Comparison of ENCODE assay signal across 16 cellular contexts in genomic region chr20:17956099-17956685, GRCh38. TPM values are rescaled to one million over a fixed set of nuclear protein-coding genes. Genes with fewer than 3 reads are reported as not detected.
A peak's percentile ranks its signal among the peaks of the same experiment; 100 is the strongest.
DNase-seq lines count a peak whose midpoint lies in the region; ATAC-seq and TF ChIP-seq lines count a peak whose summit lies in the region.
"Had no signal": no experiment of that assay in that cellular context is flagged by ENCODE, and none has a peak within 500 bp of the region (broad histone marks: within the 10 kb centered on the region; RNA-seq: fewer than 3 reads in every experiment).

No MANE protein-coding gene starts in this region.

- H3K4me1 Mint-ChIP-seq in activated T-cell treated with anti-CD3 and anti-CD28 coated beads, Interleukin-2, amount 50 U/mL, for 72 hours (ENCODE audit: low read depth) = peaks cover 55% of the 10 kb centered on the region
- peaks cover 59% of the 10 kb centered on the region for H3K4me1 Mint-ChIP-seq in stimulated activated naive CD8-positive, alpha-beta T cell treated with anti-CD3 and anti-CD28 coated beads, Interleukin-15, amount 100 ng/mL, for 72 hours

- DNase-seq in activated T-cell treated with anti-CD3 and anti-CD28 coated beads, Interleukin-2, amount 50 U/mL, for 72 hours = no peak
- no peak for DNase-seq in activated T-cell treated with anti-CD3 and anti-CD28 coated beads, Interleukin-2, amount 50 U/mL, for 48 hours
- DNase-seq in hepatocyte (ENCODE audit: low spot score) (no peak), NCI-H1417 (lab: John Stamatoyannopoulos, UW) (no peak)
- DNase-seq in stimulated activated naive CD8-positive, alpha-beta T cell treated with anti-CD3 and anti-CD28 coated beads, Interleukin-15, amount 100 ng/mL, for 72 hours = no peak
- DNase-seq: activated CD4-positive, alpha-beta T cell treated with anti-CD3 and anti-CD28 coated beads, Interleukin-2, amount 50 U/mL, for 4 hours; mammary epithelial cell; NCI-H1436 treated with DMSO at 0.1 percent for 48 hours; NCI-H446 treated with DMSO at 0.1 percent for 48 hours; ovary; PC-9; T-cell had no signal

- H3K36me3 ChIP-seq in SU-DHL-6 (ENCODE audit: low read length) (peaks cover 58% of the 10 kb centered on the region), hepatocyte (replicated peaks; ENCODE audit: insufficient read depth, low read depth) (peaks cover 3% of the 10 kb centered on the region)
- H3K36me3 ChIP-seq: ovary had no signal

- peaks cover 6 to 43% of the 10 kb centered on the region in 2 donors for H3K36me3 Mint-ChIP-seq in activated T-cell treated with anti-CD3 and anti-CD28 coated beads, Interleukin-2, amount 50 U/mL, for 72 hours (ENCODE audit: insufficient read depth in 2 of 2)

- no peak overlapping the region for H3K9ac ChIP-seq in SU-DHL-6 (ENCODE audit: low read length)

- peak overlapping the region; percentile 89 for H3K27ac Mint-ChIP-seq in activated T-cell treated with anti-CD3 and anti-CD28 coated beads, Interleukin-2, amount 50 U/mL, for 72 hours
- H3K27ac Mint-ChIP-seq in stimulated activated naive CD8-positive, alpha-beta T cell treated with anti-CD3 and anti-CD28 coated beads, Interleukin-15, amount 100 ng/mL, for 72 hours = peak overlapping the region; percentile 48 to 57
- H3K27ac Mint-ChIP-seq: T-cell had no signal

- H4K20me1 ChIP-seq in SU-DHL-6 (ENCODE audit: low read depth, low read length) (peaks cover 76% of the 10 kb centered on the region), hepatocyte (ENCODE audit: insufficient read depth, poor library complexity, severe bottlenecking) (peaks cover 70% of the 10 kb centered on the region)

- H3K4me2 ChIP-seq in SU-DHL-6 (ENCODE audit: low read depth, low read length, poor library complexity, severe bottlenecking) (peak overlapping the region; percentile 25), hepatocyte (no peak overlapping the region)
- H3K4me2 ChIP-seq: PC-9 had no signal

- H3K27ac ChIP-seq in SU-DHL-6 (ENCODE audit: low read depth, low read length) (peak overlapping the region; percentile 67), hepatocyte (peak overlapping the region; percentile 98)
- H3K27ac ChIP-seq: ovary, PC-9 had no signal

- WGBS in hepatocyte (ENCODE audit: low lambda C conversion rate, missing lambda C conversion rate) = 89% methylated on average over 8 of the region's 8 CpGs

- peaks cover 68% of the 10 kb centered on the region for H3F3A ChIP-seq in SU-DHL-6 (ENCODE audit: insufficient read depth)

- peaks cover 99% of the 10 kb centered on the region for H3K79me2 ChIP-seq in SU-DHL-6 (ENCODE audit: insufficient read depth, low read length)
- peaks cover 98% of the 10 kb centered on the region for H3K79me2 ChIP-seq in hepatocyte

- H3K9me2 ChIP-seq in SU-DHL-6 (replicated peaks; ENCODE audit: insufficient read depth, low read length) (no peaks in the 10 kb centered on the region), hepatocyte (replicated peaks; ENCODE audit: insufficient read depth) (no peaks in the 10 kb centered on the region)

- H3K4me3 ChIP-seq in SU-DHL-6 (ENCODE audit: insufficient read depth, low read length, poor library complexity, severe bottlenecking) (no peak overlapping the region), hepatocyte (no peak overlapping the region)
- H3K4me3 ChIP-seq: ovary, PC-9 had no signal

- H3K4me1 ChIP-seq in hepatocyte (ENCODE audit: insufficient read depth) = peaks cover 64% of the 10 kb centered on the region

- H3K27me3 ChIP-seq in SU-DHL-6 (ENCODE audit: low read length) (no peaks in the 10 kb centered on the region), hepatocyte (no peaks in the 10 kb centered on the region)
- H3K27me3 ChIP-seq: ovary had no signal

- H3K9me3 ChIP-seq in SU-DHL-6 (ENCODE audit: insufficient read depth, low read length) = no peaks in the 10 kb centered on the region
- H3K9me3 ChIP-seq in hepatocyte (ENCODE audit: low read depth) = no peaks in the 10 kb centered on the region
- H3K9me3 ChIP-seq: ovary had no signal

- ATAC-seq in activated T-cell treated with anti-CD3 and anti-CD28 coated beads, Interleukin-2, amount 50 U/mL, for 72 hours (replicated peaks in 1 of 2) = no peak
- no peak for ATAC-seq in stimulated activated naive CD8-positive, alpha-beta T cell treated with anti-CD3 and anti-CD28 coated beads, Interleukin-15, amount 100 ng/mL, for 72 hours
- no peak for ATAC-seq in HG02642 (IDR thresholded peaks at IDR 0.05; ENCODE audit: poor library complexity, unreplicated experiment)
- ATAC-seq in HG03159 (IDR thresholded peaks at IDR 0.05; ENCODE audit: unreplicated experiment) = no peak
- ATAC-seq: T-cell had no signal

- TF ChIP-seq CTCF in SU-DHL-6 (IDR thresholded peaks at IDR 0.05; ENCODE audit: insufficient read depth, low read length, poor library complexity, severe bottlenecking) = no peak
- TF ChIP-seq CTCF in hepatocyte (IDR thresholded peaks at IDR 0.05; ENCODE audit: poor library complexity) = no peak

- H2AFZ ChIP-seq in SU-DHL-6 (ENCODE audit: low read depth, low read length, severe bottlenecking) = no peak overlapping the region
- no peak overlapping the region for H2AFZ ChIP-seq in hepatocyte
- H2AFZ ChIP-seq: PC-9 had no signal

- no peaks in the 10 kb centered on the region for H3K27me3 Mint-ChIP-seq in activated T-cell treated with anti-CD3 and anti-CD28 coated beads, Interleukin-2, amount 50 U/mL, for 72 hours (ENCODE audit: low read depth)
- no peaks in the 10 kb centered on the region for H3K27me3 Mint-ChIP-seq in stimulated activated naive CD8-positive, alpha-beta T cell treated with anti-CD3 and anti-CD28 coated beads, Interleukin-15, amount 100 ng/mL, for 72 hours
- H3K27me3 Mint-ChIP-seq: T-cell, type B pancreatic cell had no signal

- peak overlapping the region in 1 of 2 donors; percentile 32 for H3K4me3 Mint-ChIP-seq in activated T-cell treated with anti-CD3 and anti-CD28 coated beads, Interleukin-2, amount 50 U/mL, for 72 hours
- H3K4me3 Mint-ChIP-seq in stimulated activated naive CD8-positive, alpha-beta T cell treated with anti-CD3 and anti-CD28 coated beads, Interleukin-15, amount 100 ng/mL, for 72 hours = no peak overlapping the region
- H3K4me3 Mint-ChIP-seq: T-cell, type B pancreatic cell had no signal

- no peaks in the 10 kb centered on the region for H3K9me3 Mint-ChIP-seq in activated T-cell treated with anti-CD3 and anti-CD28 coated beads, Interleukin-2, amount 50 U/mL, for 72 hours
- H3K9me3 Mint-ChIP-seq in stimulated activated naive CD8-positive, alpha-beta T cell treated with anti-CD3 and anti-CD28 coated beads, Interleukin-15, amount 100 ng/mL, for 72 hours = no peaks in the 10 kb centered on the region
- H3K9me3 Mint-ChIP-seq: T-cell, type B pancreatic cell had no signal

RNA-seq across cellular contexts. Expression of gene SNX5, which starts 12.4 kb away (rescaled TPM):
- 100 to 1,000 TPM; 207 to 208 TPM for total RNA-seq in activated T-cell treated with anti-CD3 and anti-CD28 coated beads, Interleukin-2, amount 50 U/mL, for 72 hours
- total RNA-seq in hepatocyte = 154 and 190 TPM in 2 replicates
- 74.9 and 76.0 TPM in 2 replicates for polyA plus RNA-seq in hepatocyte

RNA-seq across cellular contexts. Expression of gene MGME1, which starts 12.6 kb away (rescaled TPM):
- 10 to 100 TPM; 41.1 to 47.0 TPM for total RNA-seq in activated T-cell treated with anti-CD3 and anti-CD28 coated beads, Interleukin-2, amount 50 U/mL, for 72 hours
- 12.7 and 15.7 TPM in 2 replicates for total RNA-seq in hepatocyte
- 17.9 and 18.3 TPM in 2 replicates for polyA plus RNA-seq in hepatocyte
